ENCODE assay signal across 8 cellular contexts in genomic region chr16:2785101-2785991, GRCh38. TPM values are rescaled to one million over a fixed set of nuclear protein-coding genes. Genes with fewer than 3 reads are reported as not detected.
DNase-seq lines count a peak whose midpoint lies in the region; ATAC-seq and TF ChIP-seq lines count a peak whose summit lies in the region.

No MANE protein-coding gene starts in this region.

- H3K36me3 ChIP-seq in gastroesophageal sphincter (no peaks in the 10 kb centered on the region), hepatocyte (replicated peaks; ENCODE audit: insufficient read depth, low read depth) (no peaks in the 10 kb centered on the region)

- in situ Hi-C loops in GM13977 (cut with MboI; ENCODE audit: low pct_unique_long_range_greater_than_20kb, low sequenced_read_pairs, unreplicated experiment): no loop called here

- H3K9me3 ChIP-seq in gastroesophageal sphincter: no peaks in the 10 kb centered on the region
- no peaks in the 10 kb centered on the region for H3K9me3 ChIP-seq in hepatocyte (ENCODE audit: low read depth)

- WGBS in gastroesophageal sphincter (ENCODE audit: low coverage in 1 of 2), 2 donors: 0% methylated on average over 1 of the region's 79 CpGs; no CpG with 5 or more reads in 1 of the 2 donors
- WGBS in hepatocyte (ENCODE audit: low lambda C conversion rate, missing lambda C conversion rate): 95% methylated on average over 54 of the region's 79 CpGs

- peak; percentile 13 for ATAC-seq in gastroesophageal sphincter
- no peak for ATAC-seq in GM21515 (IDR thresholded peaks at IDR 0.05; ENCODE audit: unreplicated experiment)
- ATAC-seq in GM21717 (IDR thresholded peaks at IDR 0.05; ENCODE audit: unreplicated experiment): no peak

- no peak overlapping the region for H3K4me2 ChIP-seq in hepatocyte

- TF ChIP-seq EP300 in gastroesophageal sphincter (IDR thresholded peaks at IDR 0.05): no peak

- H3K79me2 ChIP-seq in hepatocyte: no peaks in the 10 kb centered on the region

- H3K9me2 ChIP-seq in hepatocyte (replicated peaks; ENCODE audit: insufficient read depth): no peaks in the 10 kb centered on the region

- DNase-seq in GM13977 (ENCODE audit: low spot score) (no peak), hepatocyte (ENCODE audit: low spot score) (no peak), T-helper 9 cell (no peak)
- peak; percentile 48 to 57 for DNase-seq in activated CD4-positive, alpha-beta T cell treated with anti-CD3 and anti-CD28 coated beads, Interleukin-2, amount 50 U/mL, for 48 hours
- DNase-seq in stimulated activated CD4-positive, alpha-beta T cell treated with anti-CD3 and anti-CD28 coated beads, Interleukin-2, amount 100 ng/mL, for 24 hours: peak; percentile 41 to 55

- TF ChIP-seq CTCF in GM13977 (IDR thresholded peaks at IDR 0.05; ENCODE audit: extremely low read depth, insufficient read depth, missing control alignments) (peak; percentile 5), gastroesophageal sphincter (IDR thresholded peaks at IDR 0.05) (no peak), hepatocyte (IDR thresholded peaks at IDR 0.05; ENCODE audit: poor library complexity) (no peak)

- H3K4me1 ChIP-seq in gastroesophageal sphincter (peaks cover 0 to 14% (median 0%) of the 10 kb centered on the region in 3 donors), hepatocyte (ENCODE audit: insufficient read depth) (no peaks in the 10 kb centered on the region)

- peaks cover 65% of the 10 kb centered on the region for H3K27me3 ChIP-seq in gastroesophageal sphincter
- H3K27me3 ChIP-seq in hepatocyte: no peaks in the 10 kb centered on the region

- no peaks in the 10 kb centered on the region for H4K20me1 ChIP-seq in hepatocyte (ENCODE audit: insufficient read depth, poor library complexity, severe bottlenecking)

- no peak overlapping the region for H2AFZ ChIP-seq in hepatocyte

- peak overlapping the region in 1 of 2 donors; percentile 45 for H3K4me3 ChIP-seq in gastroesophageal sphincter
- no peak overlapping the region for H3K4me3 ChIP-seq in hepatocyte

- H3K27ac ChIP-seq in gastroesophageal sphincter (no peak overlapping the region), hepatocyte (no peak overlapping the region)

- TF ChIP-seq POLR2A in gastroesophageal sphincter (IDR thresholded peaks at IDR 0.05): no peak

RNA-seq across cellular contexts. Expression of gene PRSS33, which starts 2.0 kb away (rescaled TPM):
- total RNA-seq in gastroesophageal sphincter (not detected), hepatocyte (0.20 TPM in 1 of 2 replicates, not detected in the other)
- polyA plus RNA-seq in hepatocyte: not detected in 2 replicates

RNA-seq across cellular contexts. Expression of gene ELOB, which starts 8.3 kb away (rescaled TPM):
- total RNA-seq in gastroesophageal sphincter (100 to 1,000 TPM; 216 to 269 (median 251) TPM), hepatocyte (255 and 540 TPM in 2 replicates)
- 627 and 642 TPM in 2 replicates for polyA plus RNA-seq in hepatocyte

RNA-seq across cellular contexts. Expression of gene PRSS41, which starts 12.9 kb away (rescaled TPM):
- not detected for total RNA-seq in gastroesophageal sphincter
- not detected in 2 replicates for total RNA-seq in hepatocyte
- not detected in 2 replicates for polyA plus RNA-seq in hepatocyte

RNA-seq across cellular contexts. Expression of gene PRSS21, which starts 31.7 kb away (rescaled TPM):
- total RNA-seq in gastroesophageal sphincter (not detected), hepatocyte (not detected in 2 replicates)
- polyA plus RNA-seq in hepatocyte: not detected in 2 replicates

RNA-seq across cellular contexts. Expression of gene SRRM2, which starts 32.9 kb away (rescaled TPM):
- total RNA-seq in gastroesophageal sphincter: 100 to 1,000 TPM in 3 of 4 donors, 10 to 100 TPM in 1; 73.9 to 398 (median 255) TPM
- 82.9 and 142 TPM in 2 replicates for total RNA-seq in hepatocyte
- 403 and 666 TPM in 2 replicates for polyA plus RNA-seq in hepatocyte

Comparison
In these comparisons a context has a peak if more than half of its experiments do, and no peak if none do; other contexts are left out.
1. DNase-seq: peak in activated CD4-positive, alpha-beta T cell treated with anti-CD3 and anti-CD28 coated beads, Interleukin-2, amount 50 U/mL, for 48 hours (2 of 2) and stimulated activated CD4-positive, alpha-beta T cell treated with anti-CD3 and anti-CD28 coated beads, Interleukin-2, amount 100 ng/mL, for 24 hours (2 of 2); none in GM13977 (single experiment), hepatocyte (single experiment) and T-helper 9 cell (single experiment).